In the genomic region with DNA sequence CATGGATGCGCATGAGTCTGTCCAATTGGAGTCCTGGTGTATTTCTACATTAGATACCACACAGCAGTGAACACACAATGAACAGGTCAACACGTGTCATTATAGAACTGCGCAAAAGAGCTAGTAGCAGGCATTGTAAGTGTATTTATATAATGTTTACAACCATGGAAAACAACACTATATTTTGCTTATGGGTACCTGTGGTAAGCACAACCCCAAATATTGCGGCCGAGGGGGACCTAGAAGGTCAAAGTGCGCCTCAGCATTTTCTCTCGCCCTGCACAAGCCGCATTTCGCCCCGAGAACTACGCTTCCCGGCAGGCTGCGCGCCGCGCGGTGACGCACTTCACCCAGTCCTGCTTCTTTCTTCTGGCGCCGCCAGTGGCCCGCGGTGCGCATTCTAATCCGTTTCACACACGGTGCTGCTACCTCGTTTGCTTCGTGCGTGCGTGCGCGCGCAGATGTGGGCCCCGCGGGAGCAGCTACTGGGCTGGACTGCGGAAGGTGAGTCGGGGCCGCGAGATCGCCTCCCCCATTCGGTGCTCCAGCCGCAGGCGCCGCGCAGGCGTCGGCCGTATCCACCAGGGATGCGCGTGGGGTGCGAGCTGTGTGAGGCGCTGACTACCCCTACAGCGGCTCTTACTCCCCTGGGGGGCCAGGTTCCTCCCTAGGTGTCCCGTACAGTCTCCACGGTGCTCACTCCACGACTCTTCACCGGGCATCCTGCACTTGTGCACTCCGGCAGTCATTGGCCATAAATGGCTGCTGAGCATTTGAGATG, we compare ENCODE assay signal across 1 cellular context.
A peak's percentile ranks its signal among the peaks of the same experiment; 100 is the strongest.
TF ChIP-seq lines count a peak whose summit lies in the region.

A gene (plus strand): TSS at position 394 of the 781 bp plus-strand sequence. CDS start 68 bp downstream, at position 462.

TF ChIP-seq in WTC11, 78 proteins besides CTCF, POLR2A, EP300 and RAD21 (continued from another document and continues in another):
- TF ChIP-seq, protein P1, sequence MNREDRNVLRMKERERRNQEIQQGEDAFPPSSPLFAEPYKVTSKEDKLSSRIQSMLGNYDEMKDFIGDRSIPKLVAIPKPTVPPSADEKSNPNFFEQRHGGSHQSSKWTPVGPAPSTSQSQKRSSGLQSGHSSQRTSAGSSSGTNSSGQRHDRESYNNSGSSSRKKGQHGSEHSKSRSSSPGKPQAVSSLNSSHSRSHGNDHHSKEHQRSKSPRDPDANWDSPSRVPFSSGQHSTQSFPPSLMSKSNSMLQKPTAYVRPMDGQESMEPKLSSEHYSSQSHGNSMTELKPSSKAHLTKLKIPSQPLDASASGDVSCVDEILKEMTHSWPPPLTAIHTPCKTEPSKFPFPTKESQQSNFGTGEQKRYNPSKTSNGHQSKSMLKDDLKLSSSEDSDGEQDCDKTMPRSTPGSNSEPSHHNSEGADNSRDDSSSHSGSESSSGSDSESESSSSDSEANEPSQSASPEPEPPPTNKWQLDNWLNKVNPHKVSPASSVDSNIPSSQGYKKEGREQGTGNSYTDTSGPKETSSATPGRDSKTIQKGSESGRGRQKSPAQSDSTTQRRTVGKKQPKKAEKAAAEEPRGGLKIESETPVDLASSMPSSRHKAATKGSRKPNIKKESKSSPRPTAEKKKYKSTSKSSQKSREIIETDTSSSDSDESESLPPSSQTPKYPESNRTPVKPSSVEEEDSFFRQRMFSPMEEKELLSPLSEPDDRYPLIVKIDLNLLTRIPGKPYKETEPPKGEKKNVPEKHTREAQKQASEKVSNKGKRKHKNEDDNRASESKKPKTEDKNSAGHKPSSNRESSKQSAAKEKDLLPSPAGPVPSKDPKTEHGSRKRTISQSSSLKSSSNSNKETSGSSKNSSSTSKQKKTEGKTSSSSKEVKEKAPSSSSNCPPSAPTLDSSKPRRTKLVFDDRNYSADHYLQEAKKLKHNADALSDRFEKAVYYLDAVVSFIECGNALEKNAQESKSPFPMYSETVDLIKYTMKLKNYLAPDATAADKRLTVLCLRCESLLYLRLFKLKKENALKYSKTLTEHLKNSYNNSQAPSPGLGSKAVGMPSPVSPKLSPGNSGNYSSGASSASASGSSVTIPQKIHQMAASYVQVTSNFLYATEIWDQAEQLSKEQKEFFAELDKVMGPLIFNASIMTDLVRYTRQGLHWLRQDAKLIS (CRISPR knock-in tag; IDR thresholded peaks at IDR 0.05; ENCODE audit: borderline replicate concordance): no peak
- TF ChIP-seq, protein P2, sequence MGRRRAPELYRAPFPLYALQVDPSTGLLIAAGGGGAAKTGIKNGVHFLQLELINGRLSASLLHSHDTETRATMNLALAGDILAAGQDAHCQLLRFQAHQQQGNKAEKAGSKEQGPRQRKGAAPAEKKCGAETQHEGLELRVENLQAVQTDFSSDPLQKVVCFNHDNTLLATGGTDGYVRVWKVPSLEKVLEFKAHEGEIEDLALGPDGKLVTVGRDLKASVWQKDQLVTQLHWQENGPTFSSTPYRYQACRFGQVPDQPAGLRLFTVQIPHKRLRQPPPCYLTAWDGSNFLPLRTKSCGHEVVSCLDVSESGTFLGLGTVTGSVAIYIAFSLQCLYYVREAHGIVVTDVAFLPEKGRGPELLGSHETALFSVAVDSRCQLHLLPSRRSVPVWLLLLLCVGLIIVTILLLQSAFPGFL (CRISPR knock-in tag; IDR thresholded peaks at IDR 0.05; ENCODE audit: borderline replicate concordance): 0 out of 2 replicates have a peak, but pooled peaks have one; percentile 58
- TF ChIP-seq, protein P3, sequence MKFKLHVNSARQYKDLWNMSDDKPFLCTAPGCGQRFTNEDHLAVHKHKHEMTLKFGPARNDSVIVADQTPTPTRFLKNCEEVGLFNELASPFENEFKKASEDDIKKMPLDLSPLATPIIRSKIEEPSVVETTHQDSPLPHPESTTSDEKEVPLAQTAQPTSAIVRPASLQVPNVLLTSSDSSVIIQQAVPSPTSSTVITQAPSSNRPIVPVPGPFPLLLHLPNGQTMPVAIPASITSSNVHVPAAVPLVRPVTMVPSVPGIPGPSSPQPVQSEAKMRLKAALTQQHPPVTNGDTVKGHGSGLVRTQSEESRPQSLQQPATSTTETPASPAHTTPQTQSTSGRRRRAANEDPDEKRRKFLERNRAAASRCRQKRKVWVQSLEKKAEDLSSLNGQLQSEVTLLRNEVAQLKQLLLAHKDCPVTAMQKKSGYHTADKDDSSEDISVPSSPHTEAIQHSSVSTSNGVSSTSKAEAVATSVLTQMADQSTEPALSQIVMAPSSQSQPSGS (CRISPR knock-in tag; IDR thresholded peaks at IDR 0.05; ENCODE audit: borderline replicate concordance, low read depth): no peak
- TF ChIP-seq SOX15 (CRISPR knock-in tag; IDR thresholded peaks at IDR 0.05) (no peak), KAT7 (CRISPR knock-in tag; IDR thresholded peaks at IDR 0.05; ENCODE audit: borderline replicate concordance) (peak; percentile 49; the same call in 1 of the 2 replicates), ZNF416 (CRISPR knock-in tag; IDR thresholded peaks at IDR 0.05) (0 out of 2 replicates have a peak, but pooled peaks have one; percentile 27), ESRRA (CRISPR knock-in tag; IDR thresholded peaks at IDR 0.05; ENCODE audit: borderline replicate concordance) (peak; percentile 67; the same call in 1 of the 2 replicates), ZNF138 (CRISPR knock-in tag; conservative IDR thresholded peaks at IDR 0.05) (no peak; the same call in 1 of the 2 replicates), NR3C1 (CRISPR knock-in tag; conservative IDR thresholded peaks at IDR 0.05; ENCODE audit: low read depth) (no peak), ZNF317 (CRISPR knock-in tag; IDR thresholded peaks at IDR 0.05; ENCODE audit: borderline replicate concordance, low read depth) (no peak), GRHL2 (CRISPR knock-in tag; IDR thresholded peaks at IDR 0.05; ENCODE audit: insufficient replicate concordance, severe bottlenecking) (no peak), FOXP1 (CRISPR knock-in tag; IDR thresholded peaks at IDR 0.05; ENCODE audit: borderline replicate concordance) (peak; percentile 90), TEAD1 (CRISPR knock-in tag; IDR thresholded peaks at IDR 0.05) (peak; percentile 78), NFATC4 (CRISPR knock-in tag; IDR thresholded peaks at IDR 0.05) (no peak), RELA (CRISPR knock-in tag; IDR thresholded peaks at IDR 0.05; ENCODE audit: borderline replicate concordance) (peak; percentile 82; the same call in 1 of the 2 replicates), ZNF423 (CRISPR knock-in tag; IDR thresholded peaks at IDR 0.05) (no peak), NFE2L1 (CRISPR knock-in tag; IDR thresholded peaks at IDR 0.05) (peak; percentile 60; the same call in 1 of the 2 replicates), ZNF671 (CRISPR knock-in tag; IDR thresholded peaks at IDR 0.05) (no peak), CREB1 (CRISPR knock-in tag; IDR thresholded peaks at IDR 0.05) (no peak), EMX1 (CRISPR knock-in tag; IDR thresholded peaks at IDR 0.05) (no peak), CBFB (CRISPR knock-in tag; IDR thresholded peaks at IDR 0.05; ENCODE audit: low read depth) (0 out of 2 replicates have a peak, but pooled peaks have one; percentile 75), JUN (CRISPR knock-in tag; IDR thresholded peaks at IDR 0.05) (0 out of 2 replicates have a peak, but pooled peaks have one; percentile 35), RORB (CRISPR knock-in tag; IDR thresholded peaks at IDR 0.05) (no peak), OVOL2 (CRISPR knock-in tag; IDR thresholded peaks at IDR 0.05; ENCODE audit: borderline replicate concordance) (no peak)
- TF ChIP-seq, protein P4, sequence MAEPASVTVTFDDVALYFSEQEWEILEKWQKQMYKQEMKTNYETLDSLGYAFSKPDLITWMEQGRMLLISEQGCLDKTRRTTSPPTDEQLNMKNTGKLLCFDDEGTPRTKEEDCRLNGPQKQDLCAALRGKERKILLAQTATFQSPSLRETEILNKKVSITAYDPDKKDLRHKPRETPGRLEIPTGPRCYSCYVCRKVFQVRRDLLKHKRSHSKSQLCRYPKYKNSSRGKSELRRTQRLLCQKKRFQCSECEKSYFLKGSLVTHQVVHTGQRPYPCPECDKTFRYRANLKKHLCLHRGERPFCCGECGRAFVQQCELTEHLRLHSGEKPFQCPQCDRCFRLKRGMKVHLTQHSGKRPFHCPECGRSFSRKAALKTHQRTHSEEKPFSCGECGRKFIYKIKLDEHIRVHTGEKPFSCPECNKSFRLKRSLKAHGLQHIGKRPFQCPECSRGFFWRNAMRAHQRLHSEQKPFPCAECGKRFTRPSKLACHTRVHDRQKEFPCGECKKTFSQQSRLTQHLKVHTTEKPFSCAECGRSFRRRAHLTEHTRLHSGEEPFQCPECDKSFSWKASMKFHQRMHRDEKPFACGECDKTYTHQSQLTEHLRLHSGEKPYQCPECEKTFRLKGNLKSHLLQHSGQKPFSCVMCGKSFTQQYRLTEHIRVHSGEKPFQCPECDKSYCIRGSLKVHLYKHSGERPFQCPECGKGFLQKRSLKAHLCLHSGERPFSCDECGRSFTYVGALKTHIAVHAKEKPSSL (CRISPR knock-in tag; conservative IDR thresholded peaks at IDR 0.05): no peak
- TF ChIP-seq, protein P5, sequence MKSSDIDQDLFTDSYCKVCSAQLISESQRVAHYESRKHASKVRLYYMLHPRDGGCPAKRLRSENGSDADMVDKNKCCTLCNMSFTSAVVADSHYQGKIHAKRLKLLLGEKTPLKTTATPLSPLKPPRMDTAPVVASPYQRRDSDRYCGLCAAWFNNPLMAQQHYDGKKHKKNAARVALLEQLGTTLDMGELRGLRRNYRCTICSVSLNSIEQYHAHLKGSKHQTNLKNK (CRISPR knock-in tag; IDR thresholded peaks at IDR 0.05): no peak
- TF ChIP-seq, protein P6, sequence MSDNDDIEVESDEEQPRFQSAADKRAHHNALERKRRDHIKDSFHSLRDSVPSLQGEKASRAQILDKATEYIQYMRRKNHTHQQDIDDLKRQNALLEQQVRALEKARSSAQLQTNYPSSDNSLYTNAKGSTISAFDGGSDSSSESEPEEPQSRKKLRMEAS (CRISPR knock-in tag; IDR thresholded peaks at IDR 0.05): peak; percentile 81; the same call in 1 of the 2 replicates
- TF ChIP-seq, protein P7, sequence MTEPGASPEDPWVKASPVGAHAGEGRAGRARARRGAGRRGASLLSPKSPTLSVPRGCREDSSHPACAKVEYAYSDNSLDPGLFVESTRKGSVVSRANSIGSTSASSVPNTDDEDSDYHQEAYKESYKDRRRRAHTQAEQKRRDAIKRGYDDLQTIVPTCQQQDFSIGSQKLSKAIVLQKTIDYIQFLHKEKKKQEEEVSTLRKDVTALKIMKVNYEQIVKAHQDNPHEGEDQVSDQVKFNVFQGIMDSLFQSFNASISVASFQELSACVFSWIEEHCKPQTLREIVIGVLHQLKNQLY (CRISPR knock-in tag; IDR thresholded peaks at IDR 0.05): no peak
- TF ChIP-seq, protein P8, sequence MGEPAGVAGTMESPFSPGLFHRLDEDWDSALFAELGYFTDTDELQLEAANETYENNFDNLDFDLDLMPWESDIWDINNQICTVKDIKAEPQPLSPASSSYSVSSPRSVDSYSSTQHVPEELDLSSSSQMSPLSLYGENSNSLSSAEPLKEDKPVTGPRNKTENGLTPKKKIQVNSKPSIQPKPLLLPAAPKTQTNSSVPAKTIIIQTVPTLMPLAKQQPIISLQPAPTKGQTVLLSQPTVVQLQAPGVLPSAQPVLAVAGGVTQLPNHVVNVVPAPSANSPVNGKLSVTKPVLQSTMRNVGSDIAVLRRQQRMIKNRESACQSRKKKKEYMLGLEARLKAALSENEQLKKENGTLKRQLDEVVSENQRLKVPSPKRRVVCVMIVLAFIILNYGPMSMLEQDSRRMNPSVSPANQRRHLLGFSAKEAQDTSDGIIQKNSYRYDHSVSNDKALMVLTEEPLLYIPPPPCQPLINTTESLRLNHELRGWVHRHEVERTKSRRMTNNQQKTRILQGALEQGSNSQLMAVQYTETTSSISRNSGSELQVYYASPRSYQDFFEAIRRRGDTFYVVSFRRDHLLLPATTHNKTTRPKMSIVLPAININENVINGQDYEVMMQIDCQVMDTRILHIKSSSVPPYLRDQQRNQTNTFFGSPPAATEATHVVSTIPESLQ (CRISPR knock-in tag; IDR thresholded peaks at IDR 0.05): 0 out of 2 replicates have a peak, but pooled peaks have one; percentile 24
- TF ChIP-seq, protein P9, sequence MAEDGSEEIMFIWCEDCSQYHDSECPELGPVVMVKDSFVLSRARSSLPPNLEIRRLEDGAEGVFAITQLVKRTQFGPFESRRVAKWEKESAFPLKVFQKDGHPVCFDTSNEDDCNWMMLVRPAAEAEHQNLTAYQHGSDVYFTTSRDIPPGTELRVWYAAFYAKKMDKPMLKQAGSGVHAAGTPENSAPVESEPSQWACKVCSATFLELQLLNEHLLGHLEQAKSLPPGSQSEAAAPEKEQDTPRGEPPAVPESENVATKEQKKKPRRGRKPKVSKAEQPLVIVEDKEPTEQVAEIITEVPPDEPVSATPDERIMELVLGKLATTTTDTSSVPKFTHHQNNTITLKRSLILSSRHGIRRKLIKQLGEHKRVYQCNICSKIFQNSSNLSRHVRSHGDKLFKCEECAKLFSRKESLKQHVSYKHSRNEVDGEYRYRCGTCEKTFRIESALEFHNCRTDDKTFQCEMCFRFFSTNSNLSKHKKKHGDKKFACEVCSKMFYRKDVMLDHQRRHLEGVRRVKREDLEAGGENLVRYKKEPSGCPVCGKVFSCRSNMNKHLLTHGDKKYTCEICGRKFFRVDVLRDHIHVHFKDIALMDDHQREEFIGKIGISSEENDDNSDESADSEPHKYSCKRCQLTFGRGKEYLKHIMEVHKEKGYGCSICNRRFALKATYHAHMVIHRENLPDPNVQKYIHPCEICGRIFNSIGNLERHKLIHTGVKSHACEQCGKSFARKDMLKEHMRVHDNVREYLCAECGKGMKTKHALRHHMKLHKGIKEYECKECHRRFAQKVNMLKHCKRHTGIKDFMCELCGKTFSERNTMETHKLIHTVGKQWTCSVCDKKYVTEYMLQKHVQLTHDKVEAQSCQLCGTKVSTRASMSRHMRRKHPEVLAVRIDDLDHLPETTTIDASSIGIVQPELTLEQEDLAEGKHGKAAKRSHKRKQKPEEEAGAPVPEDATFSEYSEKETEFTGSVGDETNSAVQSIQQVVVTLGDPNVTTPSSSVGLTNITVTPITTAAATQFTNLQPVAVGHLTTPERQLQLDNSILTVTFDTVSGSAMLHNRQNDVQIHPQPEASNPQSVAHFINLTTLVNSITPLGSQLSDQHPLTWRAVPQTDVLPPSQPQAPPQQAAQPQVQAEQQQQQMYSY (CRISPR knock-in tag; IDR thresholded peaks at IDR 0.05): no peak
